ENCODE assay signal across 7 cellular contexts in the genomic region with DNA sequence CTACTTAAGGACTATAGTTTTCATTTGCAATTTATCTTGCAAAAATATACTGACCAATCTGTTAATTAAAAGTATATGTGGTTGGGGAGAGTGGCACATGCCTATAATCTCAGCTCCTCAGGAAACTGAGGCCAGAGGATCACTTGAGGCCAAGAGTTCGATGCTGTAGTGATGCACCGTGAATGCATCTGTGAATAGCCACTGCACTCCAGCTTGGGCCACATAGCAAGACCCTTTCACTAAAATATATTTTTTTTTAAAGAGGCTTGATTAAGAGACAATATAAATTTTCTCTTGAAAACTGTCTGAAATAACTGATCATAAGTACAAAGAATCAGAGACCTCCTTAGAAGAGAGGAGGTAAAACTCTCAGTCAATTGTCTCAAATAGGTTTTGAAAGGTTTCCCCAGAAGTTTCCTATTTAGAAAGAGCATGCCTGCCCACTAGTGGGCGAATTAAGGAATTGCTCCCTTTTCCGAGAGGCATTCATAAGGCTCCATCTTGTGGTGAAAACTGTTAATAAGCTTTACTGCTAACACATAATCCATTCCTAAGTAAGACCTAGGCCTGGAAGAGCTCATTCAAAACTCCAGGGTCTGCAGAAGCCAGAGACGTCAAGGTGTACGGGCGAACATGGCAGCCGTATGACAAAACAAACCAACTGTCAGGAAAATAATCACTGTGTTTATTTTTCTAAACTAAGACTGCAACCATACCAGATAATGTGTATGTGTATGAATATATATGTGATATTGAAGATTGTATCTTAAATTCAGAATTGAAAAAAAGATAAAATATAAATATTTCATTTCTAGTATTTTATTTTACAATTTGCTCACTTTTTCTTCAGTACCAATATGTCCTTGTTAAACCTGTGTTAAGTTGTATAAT. TPM values are rescaled to one million over a fixed set of nuclear protein-coding genes. Genes with fewer than 3 reads are reported as not detected.
A peak's percentile ranks its signal among the peaks of the same experiment; 100 is the strongest.
DNase-seq lines count a peak whose midpoint lies in the region; ATAC-seq and TF ChIP-seq lines count a peak whose summit lies in the region.

No MANE protein-coding gene starts in this region.

- H3K36me3 Mint-ChIP-seq in activated naive CD4-positive, alpha-beta T cell treated with anti-CD3 and anti-CD28 coated beads, Interleukin-2, amount 10 ng/mL, durations not matched to agents 7 days and 5 days: no peaks in the 10 kb centered on the region

- peak; percentile 83 for ATAC-seq in HG02571 (IDR thresholded peaks at IDR 0.05; ENCODE audit: unreplicated experiment)

- TF ChIP-seq POLR2A in prostate gland (IDR thresholded peaks at IDR 0.05): no peak

- no peaks in the 10 kb centered on the region for H3K9me3 ChIP-seq in prostate gland

- H3K27me3 ChIP-seq in prostate gland (replicated peaks; ENCODE audit: insufficient read depth): no peaks in the 10 kb centered on the region

- CTCF ChIA-PET in activated naive CD4-positive, alpha-beta T cell treated with anti-CD3 and anti-CD28 coated beads, Interleukin-2, amount 10 ng/mL, durations not matched to agents 7 days and 5 days (lab: Charles Lee): interaction anchor here (0.6 to 8.2 kb wide), 49 partner anchors 8 to 911 kb away, joined by 3 to 206 read pairs (median 3); a partner anchor contains a TSS

- no peak overlapping the region for H3K4me3 ChIP-seq in prostate gland

- H3K9me3 Mint-ChIP-seq in activated naive CD4-positive, alpha-beta T cell treated with anti-CD3 and anti-CD28 coated beads, Interleukin-2, amount 10 ng/mL, durations not matched to agents 7 days and 5 days: no peaks in the 10 kb centered on the region

- peaks cover 16% of the 10 kb centered on the region for H3K27me3 Mint-ChIP-seq in activated naive CD4-positive, alpha-beta T cell treated with anti-CD3 and anti-CD28 coated beads, Interleukin-2, amount 10 ng/mL, durations not matched to agents 7 days and 5 days

- H3K27ac Mint-ChIP-seq in activated naive CD4-positive, alpha-beta T cell treated with anti-CD3 and anti-CD28 coated beads, Interleukin-2, amount 10 ng/mL, durations not matched to agents 7 days and 5 days: no peak overlapping the region

- H3K4me1 Mint-ChIP-seq in activated naive CD4-positive, alpha-beta T cell treated with anti-CD3 and anti-CD28 coated beads, Interleukin-2, amount 10 ng/mL, durations not matched to agents 7 days and 5 days: no peaks in the 10 kb centered on the region

- H3K4me1 ChIP-seq in prostate gland (replicated peaks): no peaks in the 10 kb centered on the region

- no peaks in the 10 kb centered on the region for H3K36me3 ChIP-seq in prostate gland

- intact Hi-C loops in prostate gland (cut with DNase I): loop anchor here (1.0 to 2.0 kb wide), 2 partner anchors 207 to 360 kb away; a partner anchor contains a TSS

- 21% methylated on average over 8 of the region's 8 CpGs for WGBS in prostate gland

- H3K27ac ChIP-seq in prostate gland: no peak overlapping the region

- no peak overlapping the region for H3K4me3 Mint-ChIP-seq in activated naive CD4-positive, alpha-beta T cell treated with anti-CD3 and anti-CD28 coated beads, Interleukin-2, amount 10 ng/mL, durations not matched to agents 7 days and 5 days

- DNase-seq in MV-4-11 (lab: John Stamatoyannopoulos, UW) (peak; percentile 83), SIG-M5 (lab: John Stamatoyannopoulos, UW) (peak; percentile 31), glomerular visceral epithelial cell (ENCODE audit: extremely low spot score) (peak; percentile 78), prostate gland (ENCODE audit: low spot score) (peak; percentile 49)
- peak; percentile 69 for DNase-seq in activated naive CD4-positive, alpha-beta T cell treated with anti-CD3 and anti-CD28 coated beads, Interleukin-2, amount 10 ng/mL, durations not matched to agents 7 days and 5 days

- peak; percentile 94 for TF ChIP-seq CTCF in GM12874 (IDR thresholded peaks at IDR 0.05; ENCODE audit: insufficient read depth, low read depth, low read length)
- peak; percentile 93 to 99 (median 99) for TF ChIP-seq CTCF in prostate gland (IDR thresholded peaks at IDR 0.05)

RNA-seq across cellular contexts. Expression of a gene that starts 6.8 kb away (rescaled TPM):
- not detected for total RNA-seq in prostate gland

RNA-seq across cellular contexts. Expression of a gene that starts 31.8 kb away (rescaled TPM):
- total RNA-seq in prostate gland: not detected

RNA-seq across cellular contexts. Expression of a gene that starts 48.2 kb away (rescaled TPM):
- total RNA-seq in prostate gland: 100 to 1,000 TPM; 134 to 153 TPM

Comparison
In these comparisons a context has a peak if more than half of its experiments do, and no peak if none do; other contexts are left out.
1. DNase-seq: peak in every context shown above with its lines; median percentile 83 in MV-4-11; 78 in glomerular visceral epithelial cell; 69 in activated naive CD4-positive, alpha-beta T cell treated with anti-CD3 and anti-CD28 coated beads, Interleukin-2, amount 10 ng/mL, durations not matched to agents 7 days and 5 days; 49 in prostate gland; 31 in SIG-M5.